In the genomic region with DNA sequence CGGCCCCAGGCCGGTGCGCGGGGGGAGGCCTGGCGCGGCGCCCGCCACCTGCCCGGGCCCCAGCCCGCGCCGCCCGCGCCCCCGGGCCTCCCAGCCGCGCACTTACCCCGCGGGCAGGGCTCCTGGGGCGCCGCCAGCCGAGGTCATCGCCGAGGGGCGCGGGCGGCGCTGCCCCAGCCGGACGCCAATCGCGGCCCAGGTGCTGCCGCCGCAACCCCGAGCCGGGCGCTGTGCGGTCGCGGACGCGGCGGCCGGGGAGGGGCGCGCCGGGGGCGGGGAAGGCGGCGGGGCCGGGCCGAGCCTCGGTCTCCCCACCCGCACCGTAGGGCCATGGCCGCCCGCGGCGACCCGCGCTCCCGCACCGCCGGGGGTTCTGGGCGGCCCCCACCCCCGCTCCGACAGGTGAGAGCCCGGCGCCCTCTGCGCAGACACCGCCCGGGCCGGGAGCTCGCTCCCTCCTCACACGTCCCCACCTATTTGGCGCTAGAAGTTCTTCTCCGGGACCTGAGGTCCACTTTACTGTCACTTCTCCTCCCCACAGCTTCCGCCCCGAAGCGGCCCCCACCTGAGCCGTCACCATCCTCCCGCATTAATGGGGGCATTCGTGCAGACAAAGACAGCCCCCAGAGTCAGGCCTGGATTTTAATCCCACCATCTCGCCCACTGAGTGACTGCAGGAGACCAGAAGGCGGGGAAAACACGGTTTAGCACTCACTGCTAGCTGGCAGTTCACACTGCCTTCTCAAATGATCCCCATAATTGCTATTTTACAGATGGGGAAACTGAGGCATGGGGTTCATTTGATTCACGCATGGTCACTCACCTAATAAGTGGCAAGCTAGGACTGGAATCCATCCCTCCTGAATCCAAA, we compare ENCODE assay signal across 8 cellular contexts. TPM values are rescaled to one million over a fixed set of nuclear protein-coding genes. Genes with fewer than 3 reads are reported as not detected.
DNase-seq lines count a peak whose midpoint lies in the region; ATAC-seq and TF ChIP-seq lines count a peak whose summit lies in the region.

A gene (minus strand): TSS at position 232 of the 871 bp plus-strand sequence. CDS start 85 bp downstream, at position 147.

- peaks cover 39% of the 10 kb centered on the region for H3K27me3 Mint-ChIP-seq in activated CD4-positive, alpha-beta T cell treated with anti-CD3 and anti-CD28 coated beads, Interleukin-2, amount 10 ng/mL, durations not matched to agents 7 days and 5 days
- H3K27me3 Mint-ChIP-seq in WTC11 (ENCODE audit: low read depth): peaks cover 25% of the 10 kb centered on the region

- H3K4me3 Mint-ChIP-seq in activated CD4-positive, alpha-beta T cell treated with anti-CD3 and anti-CD28 coated beads, Interleukin-2, amount 10 ng/mL, durations not matched to agents 7 days and 5 days: peak within 1 kb of the TSS; percentile 46
- peak within 1 kb of the TSS; percentile 93 for H3K4me3 Mint-ChIP-seq in WTC11

- no peak for DNase-seq in activated CD4-positive, alpha-beta T cell treated with anti-CD3 and anti-CD28 coated beads, Interleukin-2, amount 10 ng/mL, durations not matched to agents 7 days and 5 days
- no peak for DNase-seq in activated CD4-positive, alpha-beta T cell treated with anti-CD3 and anti-CD28 coated beads, Interleukin-2, amount 50 U/mL, for 1 hour
- no peak for DNase-seq in WTC11 (ENCODE audit: low spot score)
- DNase-seq in cardiac septum (ENCODE audit: low spot score): peak; percentile 56
- no peak for DNase-seq in retinal pigment epithelial cell (ENCODE audit: low read depth)
- no peak for DNase-seq in GOT3 (lab: John Stamatoyannopoulos, UW)

- intact Hi-C loops in cardiac septum (cut with DNase I): no loop called here

- CTCF ChIA-PET in activated CD4-positive, alpha-beta T cell treated with anti-CD3 and anti-CD28 coated beads, Interleukin-2, amount 10 ng/mL, durations not matched to agents 7 days and 5 days (lab: Charles Lee): interaction anchor here (0.6 kb wide), 1 partner anchor 12 kb away, joined by 3 read pairs; no protein-coding TSS in a partner anchor
- CTCF ChIA-PET in WTC11 (lab: Charles Lee): interaction anchor here (0.6 to 2.5 kb wide), 4 partner anchors 14 to 397 kb away, joined by 4 to 10 read pairs (median 6); no protein-coding TSS in a partner anchor

- ATAC-seq in WTC11 (peak; percentile 44), HG02884 (IDR thresholded peaks at IDR 0.05; ENCODE audit: unreplicated experiment) (no peak), GM18502 (IDR thresholded peaks at IDR 0.05; ENCODE audit: poor library complexity, unreplicated experiment) (no peak)

- H3K9me3 Mint-ChIP-seq in activated CD4-positive, alpha-beta T cell treated with anti-CD3 and anti-CD28 coated beads, Interleukin-2, amount 10 ng/mL, durations not matched to agents 7 days and 5 days: no peaks in the 10 kb centered on the region
- no peaks in the 10 kb centered on the region for H3K9me3 Mint-ChIP-seq in WTC11

- TF ChIP-seq CTCF in WTC11 (IDR thresholded peaks at IDR 0.05) (no peak), retinal pigment epithelial cell (conservative IDR thresholded peaks at IDR 0.05; ENCODE audit: low read depth, low read length) (no peak)

- no peaks in the 10 kb centered on the region for H3K36me3 Mint-ChIP-seq in activated CD4-positive, alpha-beta T cell treated with anti-CD3 and anti-CD28 coated beads, Interleukin-2, amount 10 ng/mL, durations not matched to agents 7 days and 5 days (ENCODE audit: low read depth)
- no peaks in the 10 kb centered on the region for H3K36me3 Mint-ChIP-seq in WTC11

- H3K27ac Mint-ChIP-seq in activated CD4-positive, alpha-beta T cell treated with anti-CD3 and anti-CD28 coated beads, Interleukin-2, amount 10 ng/mL, durations not matched to agents 7 days and 5 days: no peak within 1 kb of the TSS
- H3K27ac Mint-ChIP-seq in WTC11: peak within 1 kb of the TSS; percentile 33; the same call in 1 of the 2 replicates

- H3K4me1 Mint-ChIP-seq in activated CD4-positive, alpha-beta T cell treated with anti-CD3 and anti-CD28 coated beads, Interleukin-2, amount 10 ng/mL, durations not matched to agents 7 days and 5 days: peaks cover 6% of the 10 kb centered on the region
- H3K4me1 Mint-ChIP-seq in WTC11: peaks cover 13% of the 10 kb centered on the region

- H3K4me3 ChIP-seq in retinal pigment epithelial cell (ENCODE audit: low read length): peak within 1 kb of the TSS; percentile 55

- POLR2A ChIA-PET in activated CD4-positive, alpha-beta T cell treated with anti-CD3 and anti-CD28 coated beads, Interleukin-2, amount 10 ng/mL, durations not matched to agents 7 days and 5 days (lab: Charles Lee): no interaction called here
- POLR2A ChIA-PET in WTC11 (lab: Charles Lee): no interaction called here

TF ChIP-seq in WTC11, 78 proteins besides CTCF, POLR2A, EP300 and RAD21:
- TF ChIP-seq, protein P1, sequence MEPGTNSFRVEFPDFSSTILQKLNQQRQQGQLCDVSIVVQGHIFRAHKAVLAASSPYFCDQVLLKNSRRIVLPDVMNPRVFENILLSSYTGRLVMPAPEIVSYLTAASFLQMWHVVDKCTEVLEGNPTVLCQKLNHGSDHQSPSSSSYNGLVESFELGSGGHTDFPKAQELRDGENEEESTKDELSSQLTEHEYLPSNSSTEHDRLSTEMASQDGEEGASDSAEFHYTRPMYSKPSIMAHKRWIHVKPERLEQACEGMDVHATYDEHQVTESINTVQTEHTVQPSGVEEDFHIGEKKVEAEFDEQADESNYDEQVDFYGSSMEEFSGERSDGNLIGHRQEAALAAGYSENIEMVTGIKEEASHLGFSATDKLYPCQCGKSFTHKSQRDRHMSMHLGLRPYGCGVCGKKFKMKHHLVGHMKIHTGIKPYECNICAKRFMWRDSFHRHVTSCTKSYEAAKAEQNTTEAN (CRISPR knock-in tag; IDR thresholded peaks at IDR 0.05): no peak
- TF ChIP-seq ETV6 (CRISPR knock-in tag; IDR thresholded peaks at IDR 0.05): 0 out of 2 replicates have a peak, but pooled peaks have one; percentile 19

RNA-seq across cellular contexts. Expression of the gene that starts here (rescaled TPM):
- total RNA-seq in activated CD4-positive, alpha-beta T cell treated with anti-CD3 and anti-CD28 coated beads, Interleukin-2, amount 10 ng/mL, durations not matched to agents 7 days and 5 days: not detected
- total RNA-seq in WTC11 (2021) (3.4 to 8.4 TPM (median 5.7 TPM) in 3 replicates), cardiac septum (20.3 TPM)
